In the genomic region with DNA sequence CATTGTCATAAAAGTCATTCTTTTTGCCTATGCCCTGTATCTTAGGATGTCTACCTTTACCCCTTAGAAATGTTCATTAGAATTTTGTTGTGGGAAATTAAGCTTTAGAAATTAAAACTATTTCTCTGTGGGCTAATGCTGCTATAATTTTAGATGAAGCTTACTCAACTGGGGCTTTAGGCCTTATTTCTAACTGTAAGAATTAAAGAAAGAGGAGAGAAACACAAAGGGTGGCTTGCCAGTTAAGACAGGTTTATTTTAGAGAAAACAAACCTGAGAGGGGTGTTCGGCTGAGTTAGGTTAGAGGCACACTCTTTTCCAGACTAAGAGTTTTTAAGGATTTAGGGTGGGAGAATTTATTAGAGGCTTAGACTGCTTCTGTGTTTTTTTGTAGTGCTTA, we compare ENCODE assay signal across 23 cellular contexts. TPM values are rescaled to one million over a fixed set of nuclear protein-coding genes. Genes with fewer than 3 reads are reported as not detected.
DNase-seq lines count a peak whose midpoint lies in the region; ATAC-seq and TF ChIP-seq lines count a peak whose summit lies in the region.
"Had no signal": no experiment of that assay in that cellular context is flagged by ENCODE, and none has a peak within 500 bp of the region (broad histone marks: within the 10 kb centered on the region; RNA-seq: fewer than 3 reads in every experiment).

No MANE protein-coding gene starts in this region.

- H3K4ac ChIP-seq in mesendoderm (ENCODE audit: low read depth, low read length), result no peak overlapping the region

- H3K4me3 ChIP-seq in mesendoderm (ENCODE audit: low read length), result no peak overlapping the region
- no peak overlapping the region for H3K4me3 ChIP-seq in stomach
- H3K4me3 ChIP-seq: colonic mucosa, lower lobe of right lung, tibial artery had no signal

- H3K79me2 ChIP-seq in mesendoderm (ENCODE audit: control insufficient read depth, insufficient read depth, low read length), result peaks cover 26% of the 10 kb centered on the region

- H3K36me3 ChIP-seq in mesendoderm (ENCODE audit: control insufficient read depth, insufficient read depth, low read length), result no peaks in the 10 kb centered on the region
- peaks cover 9 to 40% (median 39%) of the 10 kb centered on the region in 4 donors for H3K36me3 ChIP-seq in stomach
- H3K36me3 ChIP-seq: colonic mucosa had no signal

- H3K23ac ChIP-seq in mesendoderm (ENCODE audit: low read length), result no peak overlapping the region

- H2BK120ac ChIP-seq in mesendoderm (ENCODE audit: low read depth, low read length), result no peak overlapping the region

- no peak overlapping the region for H3K27ac ChIP-seq in mesendoderm (ENCODE audit: low read depth, low read length)
- H3K27ac ChIP-seq in stomach, result peak overlapping the region; percentile 78 to 94 (median 82)
- H3K27ac ChIP-seq: colonic mucosa, lower lobe of right lung, tibial artery had no signal

- no peak overlapping the region for H4K5ac ChIP-seq in mesendoderm (ENCODE audit: low read length)

- H3K27me3 ChIP-seq in mesendoderm (ENCODE audit: insufficient read depth, low read length, poor library complexity) (no peaks in the 10 kb centered on the region), stomach (no peaks in the 10 kb centered on the region)
- H3K27me3 ChIP-seq: colonic mucosa, tibial artery had no signal

- POLR2A ChIA-PET in activated CD8-positive, alpha-beta T cell treated with anti-CD3 and anti-CD28 coated beads, Interleukin-2, amount 10 ng/mL, durations not matched to agents 7 days and 5 days (lab: Charles Lee), result interaction anchor here (0.6 kb wide), 1 partner anchor 105 kb away, joined by 3 read pairs; no protein-coding TSS in a partner anchor

- TF ChIP-seq CTCF in stomach (IDR thresholded peaks at IDR 0.05), result no peak

- no peak overlapping the region for H3K9ac ChIP-seq in mesendoderm (ENCODE audit: low read length)

- peaks cover 29% of the 10 kb centered on the region for H3K4me1 Mint-ChIP-seq in activated CD8-positive, alpha-beta T cell treated with anti-CD3 and anti-CD28 coated beads, Interleukin-2, amount 10 ng/mL, durations not matched to agents 7 days and 5 days (ENCODE audit: low read depth)

- H3K18ac ChIP-seq in mesendoderm (ENCODE audit: low read length), result no peak overlapping the region

- no peaks in the 10 kb centered on the region for H3K27me3 Mint-ChIP-seq in activated CD8-positive, alpha-beta T cell treated with anti-CD3 and anti-CD28 coated beads, Interleukin-2, amount 10 ng/mL, durations not matched to agents 7 days and 5 days (ENCODE audit: low read depth)

- H3K27ac Mint-ChIP-seq in activated naive CD4-positive, alpha-beta T cell treated with anti-CD3 and anti-CD28 coated beads, Interleukin-2, amount 50 U/mL, for 72 hours, result peak overlapping the region; percentile 8 to 70
- H3K27ac Mint-ChIP-seq in activated CD8-positive, alpha-beta T cell treated with anti-CD3 and anti-CD28 coated beads, Interleukin-2, amount 10 ng/mL, durations not matched to agents 7 days and 5 days, result peak overlapping the region; percentile 33

- DNase-seq in activated naive CD4-positive, alpha-beta T cell treated with anti-CD3 and anti-CD28 coated beads, Interleukin-2, amount 50 U/mL, for 72 hours (ENCODE audit: low spot score in 2 of 2), result no peak
- no peak for DNase-seq in activated naive CD4-positive, alpha-beta T cell (lab: John Stamatoyannopoulos, UW)
- no peak for DNase-seq in activated CD8-positive, alpha-beta T cell treated with anti-CD3 and anti-CD28 coated beads, Interleukin-2, amount 10 ng/mL, durations not matched to agents 7 days and 5 days
- DNase-seq in mesendoderm (peak; percentile 21), stomach (no peak), NCI-H2171 treated with DMSO at 0.1 percent for 48 hours (lab: John Stamatoyannopoulos, UW) (no peak), NOMO-1 treated with DMSO at 0.1 percent for 48 hours (lab: John Stamatoyannopoulos, UW; ENCODE audit: unreplicated experiment) (no peak)
- no peak for DNase-seq in stimulated activated CD8-positive, alpha-beta memory T cell treated with anti-CD3 and anti-CD28 coated beads, Interleukin-4, amount 100 ng/mL, for 48 hours
- DNase-seq: activated CD4-positive, alpha-beta T cell treated with anti-CD3 and anti-CD28 coated beads, Interleukin-2, amount 50 U/mL, for 4 hours; activated CD8-positive, alpha-beta memory T cell treated with anti-CD3 and anti-CD28 coated beads, Interleukin-2, amount 50 U/mL, for 48 hours; activated effector memory CD4-positive, alpha-beta T cell treated with anti-CD3 and anti-CD28 coated beads, Interleukin-2, amount 50 U/mL, for 16 hours; colonic mucosa; effector memory CD4-positive, alpha-beta T cell; HCEC 1CT; head of caudate nucleus; KG1; kidney glomerular epithelial cell; lower lobe of right lung; MM.1S; NCI-H2029; SIG-M5; T1000; tibial artery had no signal

- intact Hi-C loops in stomach (cut with DNase I; ENCODE audit: low total_unique reads), result no loop called here

- no CpG with 5 or more reads among the region's 1 CpG for WGBS in mesendoderm (ENCODE audit: extremely low coverage, insufficient coverage, low lambda C conversion rate)
- 39 to 83% (median 74%) methylated on average over 1 of the region's 1 CpG for WGBS in stomach, 5 donors

- no peak overlapping the region for H3K56ac ChIP-seq in mesendoderm (ENCODE audit: low read length)

- CTCF ChIA-PET in activated CD8-positive, alpha-beta T cell treated with anti-CD3 and anti-CD28 coated beads, Interleukin-2, amount 10 ng/mL, durations not matched to agents 7 days and 5 days (lab: Charles Lee), result interaction anchor here (0.9 to 2.3 kb wide), 2 partner anchors 10 to 73 kb away, joined by 3 to 7 read pairs; a partner anchor contains a TSS

- H4K8ac ChIP-seq in mesendoderm (ENCODE audit: low read depth, low read length), result no peak overlapping the region

- H3K36me3 Mint-ChIP-seq in activated naive CD4-positive, alpha-beta T cell treated with anti-CD3 and anti-CD28 coated beads, Interleukin-2, amount 50 U/mL, for 72 hours, result peaks cover 6 to 12% of the 10 kb centered on the region in 2 donors
- peaks cover 22% of the 10 kb centered on the region for H3K36me3 Mint-ChIP-seq in activated CD8-positive, alpha-beta T cell treated with anti-CD3 and anti-CD28 coated beads, Interleukin-2, amount 10 ng/mL, durations not matched to agents 7 days and 5 days (ENCODE audit: low read depth)

- H3K4me1 ChIP-seq in mesendoderm (ENCODE audit: control insufficient read depth, low read depth, low read length) (peaks cover 3% of the 10 kb centered on the region), stomach (peaks cover 6 to 67% (median 50%) of the 10 kb centered on the region in 4 donors)

- TF ChIP-seq EP300 in stomach (IDR thresholded peaks at IDR 0.05), result no peak

- TF ChIP-seq POLR2A in stomach (IDR thresholded peaks at IDR 0.05), result no peak

- H2BK5ac ChIP-seq in mesendoderm (ENCODE audit: low read length), result no peak overlapping the region

- no peak for ATAC-seq in activated naive CD4-positive, alpha-beta T cell treated with anti-CD3 and anti-CD28 coated beads, Interleukin-2, amount 50 U/mL, for 72 hours
- no peak for ATAC-seq in activated CD8-positive, alpha-beta T cell treated with anti-CD3 and anti-CD28 coated beads, Interleukin-2, amount 10 ng/mL, durations not matched to agents 7 days and 5 days

- no peak overlapping the region for H3K4me2 ChIP-seq in mesendoderm (ENCODE audit: low read length)

- H3K79me1 ChIP-seq in mesendoderm (ENCODE audit: low read length), result peaks cover 17% of the 10 kb centered on the region

- H2BK15ac ChIP-seq in mesendoderm (replicated peaks; ENCODE audit: low read depth), result no peak overlapping the region

- no peaks in the 10 kb centered on the region for H3K9me3 ChIP-seq in stomach
- H3K9me3 ChIP-seq: colonic mucosa, lower lobe of right lung, tibial artery had no signal

- peaks cover 0 to 4% of the 10 kb centered on the region in 2 donors for H3K9me3 Mint-ChIP-seq in activated naive CD4-positive, alpha-beta T cell treated with anti-CD3 and anti-CD28 coated beads, Interleukin-2, amount 50 U/mL, for 72 hours
- H3K9me3 Mint-ChIP-seq in activated CD8-positive, alpha-beta T cell treated with anti-CD3 and anti-CD28 coated beads, Interleukin-2, amount 10 ng/mL, durations not matched to agents 7 days and 5 days (ENCODE audit: insufficient read depth), result no peaks in the 10 kb centered on the region

- no peak overlapping the region for H2AK5ac ChIP-seq in mesendoderm (ENCODE audit: low read length)

- H3K4me3 Mint-ChIP-seq in activated CD8-positive, alpha-beta T cell treated with anti-CD3 and anti-CD28 coated beads, Interleukin-2, amount 10 ng/mL, durations not matched to agents 7 days and 5 days, result no peak overlapping the region

RNA-seq across cellular contexts. Expression of a gene that starts 6.4 kb away (rescaled TPM):
- total RNA-seq in activated naive CD4-positive, alpha-beta T cell treated with anti-CD3 and anti-CD28 coated beads, Interleukin-2, amount 50 U/mL, for 72 hours, result 10 to 100 TPM; 27.3 to 32.3 TPM
- 10 to 100 TPM; 43.6 to 44.5 TPM for total RNA-seq in activated CD8-positive, alpha-beta T cell treated with anti-CD3 and anti-CD28 coated beads, Interleukin-2, amount 10 ng/mL, durations not matched to agents 7 days and 5 days
- polyA plus RNA-seq in mesendoderm (2013, experiment 1 of 2), result 12.5 TPM
- polyA plus RNA-seq in mesendoderm (2013, experiment 2 of 2), result 14.3 TPM
- 100 to 1,000 TPM in 1 of 5 donors, 10 to 100 TPM in 4; 20.9 to 135 (median 62.6) TPM for total RNA-seq in stomach
- 1 to 10 TPM; 3.5 to 3.8 (median 3.8) TPM for polyA plus RNA-seq in stomach
